9 cellular contexts compared by ENCODE assay signal in the genomic region with DNA sequence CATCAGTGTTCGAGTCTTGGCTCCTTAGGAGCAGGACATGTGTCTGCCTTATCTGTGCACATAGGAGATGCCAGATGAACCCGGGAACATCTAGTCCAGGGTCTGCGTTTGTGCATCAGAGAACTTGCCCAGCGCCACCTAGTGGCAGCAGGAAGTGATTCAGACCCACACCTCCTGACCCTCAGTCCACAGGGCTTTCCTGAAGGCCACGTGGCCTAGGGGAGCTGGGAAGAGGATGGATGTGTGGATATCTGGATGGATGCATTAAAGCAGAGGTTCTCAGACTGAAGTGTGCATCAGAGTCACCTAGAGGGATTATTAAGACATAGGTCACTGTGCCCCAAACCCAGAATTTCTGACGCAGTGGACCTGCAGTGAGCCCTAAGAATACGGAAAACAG. TPM values are rescaled to one million over a fixed set of nuclear protein-coding genes. Genes with fewer than 3 reads are reported as not detected.
DNase-seq lines count a peak whose midpoint lies in the region; ATAC-seq lines count a peak whose summit lies in the region.
"Had no signal": no experiment of that assay in that cellular context is flagged by ENCODE, and none has a peak within 500 bp of the region (broad histone marks: within the 10 kb centered on the region; RNA-seq: fewer than 3 reads in every experiment).

No MANE protein-coding gene starts in this region.

- no peak overlapping the region for H3K4me3 Mint-ChIP-seq in activated naive CD4-positive, alpha-beta T cell treated with anti-CD3 and anti-CD28 coated beads for 36 hours
- H3K4me3 Mint-ChIP-seq: dendritic cell treated with granulocyte-macrophage colony-stimulating factor and Interleukin-4, amounts not matched to agents 40 ng/mL and 50 ng/mL, for 4 days had no signal

- ATAC-seq in HG02981 (IDR thresholded peaks at IDR 0.05; ENCODE audit: unreplicated experiment) (peak; percentile 76), left ventricle myocardium superior (peak; percentile 69), HG03521 (IDR thresholded peaks at IDR 0.05; ENCODE audit: unreplicated experiment) (no peak)

- peak; percentile 71 for DNase-seq in DMS53 (lab: John Stamatoyannopoulos, UW)
- no peak for DNase-seq in DMS53 treated with DMSO at 0.1 percent for 48 hours (lab: John Stamatoyannopoulos, UW; ENCODE audit: unreplicated experiment)
- peak; percentile 65 for DNase-seq in OCI-M1 (lab: John Stamatoyannopoulos, UW)
- DNase-seq in activated naive CD4-positive, alpha-beta T cell treated with anti-CD3 and anti-CD28 coated beads for 36 hours, result peak; percentile 62
- peak; percentile 68 for DNase-seq in left ventricle myocardium superior
- DNase-seq in stimulated activated CD4-positive, alpha-beta T cell treated with anti-CD3 and anti-CD28 coated beads, Interleukin-15, amount 100 ng/mL, for 1 hour (ENCODE audit: low read depth in 1 of 2, low spot score in 1 of 2), result peak; percentile 5 to 18

- CTCF ChIA-PET in activated naive CD4-positive, alpha-beta T cell treated with anti-CD3 and anti-CD28 coated beads for 36 hours (lab: Charles Lee), result interaction anchor here (0.5 to 5.2 kb wide), 19 partner anchors 9 to 498 kb away, joined by 3 to 17 read pairs (median 4); no protein-coding TSS in a partner anchor

- H3K4me1 Mint-ChIP-seq in activated naive CD4-positive, alpha-beta T cell treated with anti-CD3 and anti-CD28 coated beads for 36 hours (ENCODE audit: low read depth), result no peaks in the 10 kb centered on the region

- intact Hi-C loops in activated naive CD4-positive, alpha-beta T cell treated with anti-CD3 and anti-CD28 coated beads for 36 hours (cut with micrococcal nuclease), result no loop called here
- intact Hi-C loops in left ventricle myocardium superior (cut with micrococcal nuclease), result no loop called here

- H3K27me3 Mint-ChIP-seq in activated naive CD4-positive, alpha-beta T cell treated with anti-CD3 and anti-CD28 coated beads for 36 hours (ENCODE audit: low read depth), result peaks cover 2% of the 10 kb centered on the region

- H3K36me3 Mint-ChIP-seq in activated naive CD4-positive, alpha-beta T cell treated with anti-CD3 and anti-CD28 coated beads for 36 hours (ENCODE audit: low read depth), result no peaks in the 10 kb centered on the region

- no peaks in the 10 kb centered on the region for H3K9me3 Mint-ChIP-seq in activated naive CD4-positive, alpha-beta T cell treated with anti-CD3 and anti-CD28 coated beads for 36 hours
- H3K9me3 Mint-ChIP-seq: dendritic cell treated with granulocyte-macrophage colony-stimulating factor and Interleukin-4, amounts not matched to agents 40 ng/mL and 50 ng/mL, for 4 days had no signal

- no peak overlapping the region for H3K27ac Mint-ChIP-seq in activated naive CD4-positive, alpha-beta T cell treated with anti-CD3 and anti-CD28 coated beads for 36 hours
- H3K27ac Mint-ChIP-seq: dendritic cell treated with granulocyte-macrophage colony-stimulating factor and Interleukin-4, amounts not matched to agents 40 ng/mL and 50 ng/mL, for 4 days had no signal

RNA-seq across cellular contexts. Expression of gene CAPN8, which starts 37.3 kb away (rescaled TPM):
- total RNA-seq in activated naive CD4-positive, alpha-beta T cell treated with anti-CD3 and anti-CD28 coated beads for 36 hours, result not detected
- not detected for total RNA-seq in left ventricle myocardium superior
